8 cellular contexts compared by ENCODE assay signal in genomic region chr4:82373816-82374740, GRCh38. TPM values are rescaled to one million over a fixed set of nuclear protein-coding genes. Genes with fewer than 3 reads are reported as not detected.
DNase-seq lines count a peak whose midpoint lies in the region; ATAC-seq, FAIRE-seq and TF ChIP-seq lines count a peak whose summit lies in the region.

A gene with protein sequence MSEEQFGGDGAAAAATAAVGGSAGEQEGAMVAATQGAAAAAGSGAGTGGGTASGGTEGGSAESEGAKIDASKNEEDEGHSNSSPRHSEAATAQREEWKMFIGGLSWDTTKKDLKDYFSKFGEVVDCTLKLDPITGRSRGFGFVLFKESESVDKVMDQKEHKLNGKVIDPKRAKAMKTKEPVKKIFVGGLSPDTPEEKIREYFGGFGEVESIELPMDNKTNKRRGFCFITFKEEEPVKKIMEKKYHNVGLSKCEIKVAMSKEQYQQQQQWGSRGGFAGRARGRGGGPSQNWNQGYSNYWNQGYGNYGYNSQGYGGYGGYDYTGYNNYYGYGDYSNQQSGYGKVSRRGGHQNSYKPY (minus strand): TSS chr4:82373991. CDS start chr4:82373678, 313 bp downstream.

- DNase-seq in EL (peak; percentile 100), H54 (ENCODE audit: insufficient read length, low spot score) (peak; percentile 82), fibroblast of peridontal ligament (ENCODE audit: extremely low read depth) (peak; percentile 100), natural killer cell (peak; percentile 84)
- peak; percentile 88 for DNase-seq in activated T-helper 9 cell treated with anti-CD3 and anti-CD28 coated beads, Interleukin-2, amount 50 U/mL, for 16 hours (ENCODE audit: low read depth)
- DNase-seq in stimulated activated naive CD4-positive, alpha-beta T cell treated with Interleukin-2 at 50 U/mL for 16 hours (lab: John Stamatoyannopoulos, UW): peak; percentile 93

- ATAC-seq in natural killer cell: peak; percentile 76 to 94 (median 84)

- H4K20me1 ChIP-seq in Loucy (ENCODE audit: insufficient read depth, low read length, poor library complexity, severe bottlenecking): peaks cover 46% of the 10 kb centered on the region

- peak within 1 kb of the TSS; percentile 99 to 100 for H3K27ac Mint-ChIP-seq in natural killer cell

- TF ChIP-seq POLR2A in H54 (IDR thresholded peaks at IDR 0.05; ENCODE audit: low read depth, low read length): peak; percentile 94
- peak; percentile 72 for TF ChIP-seq POLR2A in Raji (IDR thresholded peaks at IDR 0.05; ENCODE audit: insufficient read depth, low read depth, low read length)

- H3K27me3 ChIP-seq in Loucy (ENCODE audit: insufficient read depth, low read length, poor library complexity, severe bottlenecking): peaks cover 15% of the 10 kb centered on the region

- no peaks in the 10 kb centered on the region for H3K9me3 Mint-ChIP-seq in natural killer cell

- no peak for TF ChIP-seq CTCF in Loucy (conservative IDR thresholded peaks at IDR 0.05; ENCODE audit: low read length)
- no peak for TF ChIP-seq CTCF in natural killer cell (IDR thresholded peaks at IDR 0.05)

- no peaks in the 10 kb centered on the region for H3K9me3 ChIP-seq in Loucy (ENCODE audit: insufficient read depth, low read depth, low read length)

- peaks cover 0 to 3% of the 10 kb centered on the region in 2 donors for H3K27me3 Mint-ChIP-seq in natural killer cell (ENCODE audit: low read depth in 2 of 2)

- H3K4me3 Mint-ChIP-seq in natural killer cell: peak within 1 kb of the TSS; percentile 100

- H3K36me3 Mint-ChIP-seq in natural killer cell: peaks cover 15% of the 10 kb centered on the region

- H2AFZ ChIP-seq in Loucy (ENCODE audit: low read length): peak within 1 kb of the TSS; percentile 89

- no peaks in the 10 kb centered on the region for H3F3A ChIP-seq in Loucy (ENCODE audit: low read depth)

- H3K79me2 ChIP-seq in Loucy (ENCODE audit: insufficient read depth, low read length): peaks cover 76% of the 10 kb centered on the region

- H3K4me1 Mint-ChIP-seq in natural killer cell: peaks cover 56 to 69% of the 10 kb centered on the region in 2 donors

- intact Hi-C loops in natural killer cell (cut with micrococcal nuclease): loop anchor here (1.0 to 5.0 kb wide), 7 partner anchors 14 to 1083 kb away; partner anchors contain the start of genes HELQ, MRPS18C and THAP9

- H3K9me2 ChIP-seq in Loucy (replicated peaks; ENCODE audit: low read depth, low read length): no peaks in the 10 kb centered on the region

- peak; percentile 75 for FAIRE-seq in H54 (lab: Jason Lieb, UNC)

- H3K9ac ChIP-seq in Loucy (ENCODE audit: low read depth, low read length, poor library complexity, severe bottlenecking): peak within 1 kb of the TSS; percentile 97

- H3K4me1 ChIP-seq in Loucy (ENCODE audit: insufficient read depth, low read length, poor library complexity, severe bottlenecking): peaks cover 31% of the 10 kb centered on the region

- H3K4me2 ChIP-seq in Loucy (ENCODE audit: low read depth, low read length, poor library complexity, severe bottlenecking): peak within 1 kb of the TSS; percentile 91

- peak within 1 kb of the TSS; percentile 100 for H3K4me3 ChIP-seq in Loucy (ENCODE audit: low read length, poor library complexity, severe bottlenecking)

- H3K36me3 ChIP-seq in Loucy (ENCODE audit: insufficient read depth, low read length): peaks cover 27% of the 10 kb centered on the region

RNA-seq across cellular contexts. Expression of the gene that starts here (rescaled TPM):
- 100 to 1,000 TPM; 225 to 285 (median 270) TPM for total RNA-seq in natural killer cell

Comparison
In these comparisons a context has a peak if more than half of its experiments do, and no peak if none do; other contexts are left out.
1. Peak in every context shown above with its lines: DNase-seq, ATAC-seq and H3K4me3 ChIP-seq.